8 cellular contexts compared by ENCODE assay signal in the genomic region with DNA sequence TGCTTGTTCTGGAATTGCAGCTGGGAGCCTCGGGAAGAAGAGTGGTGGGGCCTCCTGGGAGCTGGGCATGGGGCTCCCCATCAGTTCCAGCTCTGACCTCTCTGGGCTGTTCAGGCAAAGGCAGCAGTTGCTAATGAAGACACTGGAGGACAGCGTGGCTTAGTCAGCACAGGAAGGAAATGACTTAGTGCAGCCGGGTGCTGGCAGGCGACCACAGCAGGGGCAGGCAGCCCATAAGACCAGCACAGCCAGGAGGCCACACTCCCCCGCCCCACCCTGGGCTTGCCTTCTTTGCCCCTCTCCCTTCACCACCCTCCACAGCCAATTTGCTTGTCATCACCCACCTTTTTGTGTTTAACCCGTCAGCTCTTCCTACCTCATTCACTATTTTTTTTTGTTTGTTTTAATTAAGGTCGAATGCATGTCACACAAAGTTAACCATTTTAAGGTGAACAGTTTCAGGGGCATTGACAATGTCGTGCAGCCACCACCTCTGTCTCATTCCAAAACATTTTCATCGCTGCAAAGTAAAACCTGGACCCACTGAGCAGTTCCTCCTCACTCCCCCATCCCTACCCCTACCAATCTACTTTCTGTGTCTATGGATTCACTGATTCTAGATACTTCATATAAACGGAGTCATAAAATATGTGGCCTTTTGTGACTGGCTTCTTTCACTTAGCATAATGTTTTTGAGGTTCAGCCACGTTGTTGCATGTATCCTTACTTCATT. TPM values are rescaled to one million over a fixed set of nuclear protein-coding genes. Genes with fewer than 3 reads are reported as not detected.
DNase-seq lines count a peak whose midpoint lies in the region; ATAC-seq, FAIRE-seq and TF ChIP-seq lines count a peak whose summit lies in the region.

No MANE protein-coding gene starts in this region.

- 24 to 30% (median 27%) methylated on average over 11 of the region's 11 CpGs for WGBS in stomach, 5 donors

- no peak for FAIRE-seq in RCC 7860 (lab: Jason Lieb, UNC)

- peaks cover 0 to 11% (median 5%) of the 10 kb centered on the region in 4 donors for H3K4me1 ChIP-seq in stomach

- H3K4me3 ChIP-seq in fibroblast of pulmonary artery (replicated peaks; ENCODE audit: low read depth, low read length) (no peak overlapping the region), stomach (no peak overlapping the region)

- no peak for TF ChIP-seq EP300 in stomach (IDR thresholded peaks at IDR 0.05)

- no peaks in the 10 kb centered on the region for H3K9me3 ChIP-seq in stomach

- no peak for TF ChIP-seq POLR2A in stomach (IDR thresholded peaks at IDR 0.05)

- intact Hi-C loops in stomach (cut with DNase I; ENCODE audit: low total_unique reads) = no loop called here

- no peak overlapping the region for H3K27ac ChIP-seq in stomach

- DNase-seq in activated gamma-delta T cell treated with Interleukin-2 at 50 U/mL for 16 hours (peak; percentile 35), activated gamma-delta T cell (lab: John Stamatoyannopoulos, UW) (no peak), RCC 7860 (ENCODE audit: low spot score) (peak; percentile 63), fibroblast of pulmonary artery (ENCODE audit: low read depth) (peak; percentile 67), stomach (peak; percentile 32), medulla oblongata (ENCODE audit: extremely low spot score) (no peak)

- no peaks in the 10 kb centered on the region for H3K36me3 ChIP-seq in stomach

- TF ChIP-seq CTCF in fibroblast of pulmonary artery (IDR thresholded peaks at IDR 0.05; ENCODE audit: low read length, missing control alignments) (no peak), stomach (IDR thresholded peaks at IDR 0.05) (no peak)

- no peak for ATAC-seq in GM18867 (IDR thresholded peaks at IDR 0.05; ENCODE audit: unreplicated experiment)
- ATAC-seq in GM21526 (IDR thresholded peaks at IDR 0.05; ENCODE audit: low FRiP score, unreplicated experiment) = no peak

- peaks cover 6 to 81% (median 45%) of the 10 kb centered on the region in 3 donors for H3K27me3 ChIP-seq in stomach

RNA-seq across cellular contexts. Expression of a gene that starts 10.9 kb away (rescaled TPM):
- not detected for total RNA-seq in stomach
- not detected for polyA plus RNA-seq in stomach

RNA-seq across cellular contexts. Expression of a gene that starts 33.3 kb away (rescaled TPM):
- total RNA-seq in stomach = not detected
- not detected for polyA plus RNA-seq in stomach

Comparison
In these comparisons a context has a peak if more than half of its experiments do, and no peak if none do; other contexts are left out.
1. DNase-seq: peak in activated gamma-delta T cell treated with Interleukin-2 at 50 U/mL for 16 hours (single experiment), RCC 7860 (single experiment), fibroblast of pulmonary artery (single experiment) and stomach (single experiment); none in activated gamma-delta T cell (single experiment) and medulla oblongata (single experiment).